In the genomic region with DNA sequence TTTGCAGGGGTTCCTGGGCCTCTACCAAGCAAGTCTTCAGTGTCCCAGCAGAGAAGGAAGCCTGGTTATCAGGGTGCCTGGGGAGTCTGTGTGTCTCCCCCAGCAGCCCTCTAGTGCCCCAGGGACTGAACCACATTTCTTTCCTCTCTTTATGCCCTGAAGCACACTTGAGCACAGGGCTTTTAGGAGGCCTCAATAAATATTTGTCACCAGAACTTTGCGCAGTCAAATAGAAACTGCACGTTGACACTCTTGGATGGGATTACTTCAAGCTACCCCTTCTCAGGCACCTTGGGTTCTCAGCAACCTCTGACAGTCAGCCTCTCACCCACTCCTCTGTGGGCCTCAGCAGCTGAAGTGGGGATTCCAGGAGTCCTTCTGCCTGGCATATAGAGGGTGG, we compare ENCODE assay signal across 17 cellular contexts.
A peak's percentile ranks its signal among the peaks of the same experiment; 100 is the strongest.
DNase-seq lines count a peak whose midpoint lies in the region; ATAC-seq and TF ChIP-seq lines count a peak whose summit lies in the region.
"Had no signal": no experiment of that assay in that cellular context is flagged by ENCODE, and none has a peak within 500 bp of the region (broad histone marks: within the 10 kb centered on the region; RNA-seq: fewer than 3 reads in every experiment).

No MANE protein-coding gene starts in this region.

- CTCF ChIA-PET in activated CD8-positive, alpha-beta T cell treated with anti-CD3 and anti-CD28 coated beads for 36 hours (lab: Charles Lee): no interaction called here
- CTCF ChIA-PET in activated CD8-positive, alpha-beta T cell treated with anti-CD3 and anti-CD28 coated beads, Interleukin-2, amount 10 ng/mL, durations not matched to agents 7 days and 5 days (lab: Charles Lee): no interaction called here
- CTCF ChIA-PET in SK-N-SH (lab: Yijun Ruan, JAX): interaction anchor here (1.0 kb wide), 1 partner anchor 11 kb away, joined by 4 read pairs; no protein-coding TSS in a partner anchor

- no peak for TF ChIP-seq CTCF in activated CD8-positive, alpha-beta T cell treated with anti-CD3 and anti-CD28 coated beads for 36 hours (IDR thresholded peaks at IDR 0.05)
- TF ChIP-seq CTCF in upper lobe of left lung (IDR thresholded peaks at IDR 0.05) (peak in 1 of 6 experiments; percentile 22), SK-N-SH (IDR thresholded peaks at IDR 0.05) (no peak)

- no peak overlapping the region for H2AFZ ChIP-seq in SK-N-SH (ENCODE audit: low read depth)

- no peak for TF ChIP-seq EP300 in upper lobe of left lung (IDR thresholded peaks at IDR 0.05)
- no peak for TF ChIP-seq EP300 in SK-N-SH (IDR thresholded peaks at IDR 0.05; ENCODE audit: borderline replicate concordance in 1 of 2, low read depth in 1 of 2, low read length in 1 of 2)

- POLR2A ChIA-PET in activated CD8-positive, alpha-beta T cell treated with anti-CD3 and anti-CD28 coated beads for 36 hours (lab: Charles Lee): no interaction called here
- POLR2A ChIA-PET in activated CD8-positive, alpha-beta T cell treated with anti-CD3 and anti-CD28 coated beads, Interleukin-2, amount 10 ng/mL, durations not matched to agents 7 days and 5 days (lab: Charles Lee): no interaction called here
- POLR2A ChIA-PET in SK-N-SH (lab: Yijun Ruan, JAX): no interaction called here

- no peak for TF ChIP-seq RAD21 in SK-N-SH (IDR thresholded peaks at IDR 0.05; ENCODE audit: low read length)

- H3K4me3 ChIP-seq in upper lobe of left lung: no peak overlapping the region
- H3K4me3 ChIP-seq in SK-N-SH (ENCODE audit: low read depth in 2 of 2, low read length in 1 of 2): no peak overlapping the region
- H3K4me3 ChIP-seq: spleen had no signal

- no peaks in the 10 kb centered on the region for H3K27me3 ChIP-seq in upper lobe of left lung
- no peaks in the 10 kb centered on the region for H3K27me3 ChIP-seq in SK-N-SH (ENCODE audit: insufficient read depth)
- H3K27me3 ChIP-seq: neutrophil, spleen had no signal

- no peak for TF ChIP-seq POLR2A in upper lobe of left lung (IDR thresholded peaks at IDR 0.05)

- no peak overlapping the region for H3K27ac Mint-ChIP-seq in activated CD8-positive, alpha-beta T cell treated with anti-CD3 and anti-CD28 coated beads for 36 hours
- H3K27ac Mint-ChIP-seq in activated CD8-positive, alpha-beta T cell treated with anti-CD3 and anti-CD28 coated beads, Interleukin-2, amount 10 ng/mL, durations not matched to agents 7 days and 5 days: no peak overlapping the region
- H3K27ac Mint-ChIP-seq: activated naive CD4-positive, alpha-beta T cell treated with anti-CD3 and anti-CD28 coated beads for 36 hours; type B pancreatic cell had no signal

- no peak overlapping the region for H3K4me2 ChIP-seq in SK-N-SH

- H3K4me1 ChIP-seq in upper lobe of left lung (peaks cover 20 to 40% (median 35%) of the 10 kb centered on the region in 4 donors), SK-N-SH (ENCODE audit: control insufficient read depth in 1 of 2, insufficient read depth in 2 of 2, low read depth in 1 of 2, low read length in 1 of 2) (peaks cover 0 to 6% of the 10 kb centered on the region in 2 experiments; a peak in 1 of 4 replicates)

- peak overlapping the region in 3 of 4 donors; percentile 32 to 80 (median 52) for H3K27ac ChIP-seq in upper lobe of left lung
- H3K27ac ChIP-seq in SK-N-SH (ENCODE audit: low read depth in 2 of 2, low read length in 1 of 2): no peak overlapping the region
- H3K27ac ChIP-seq: neutrophil, spleen had no signal

- peaks cover 10% of the 10 kb centered on the region for H3K9me3 Mint-ChIP-seq in activated CD8-positive, alpha-beta T cell treated with anti-CD3 and anti-CD28 coated beads for 36 hours
- H3K9me3 Mint-ChIP-seq in activated CD8-positive, alpha-beta T cell treated with anti-CD3 and anti-CD28 coated beads, Interleukin-2, amount 10 ng/mL, durations not matched to agents 7 days and 5 days (ENCODE audit: insufficient read depth): no peaks in the 10 kb centered on the region

- no peak overlapping the region for H3K9ac ChIP-seq in SK-N-SH

- no peaks in the 10 kb centered on the region for H3K36me3 Mint-ChIP-seq in activated CD8-positive, alpha-beta T cell treated with anti-CD3 and anti-CD28 coated beads for 36 hours (ENCODE audit: low read depth)
- H3K36me3 Mint-ChIP-seq in activated CD8-positive, alpha-beta T cell treated with anti-CD3 and anti-CD28 coated beads, Interleukin-2, amount 10 ng/mL, durations not matched to agents 7 days and 5 days (ENCODE audit: low read depth): no peaks in the 10 kb centered on the region

- no peaks in the 10 kb centered on the region for H3K27me3 Mint-ChIP-seq in activated CD8-positive, alpha-beta T cell treated with anti-CD3 and anti-CD28 coated beads for 36 hours
- H3K27me3 Mint-ChIP-seq in activated CD8-positive, alpha-beta T cell treated with anti-CD3 and anti-CD28 coated beads, Interleukin-2, amount 10 ng/mL, durations not matched to agents 7 days and 5 days (ENCODE audit: low read depth): peaks cover 7% of the 10 kb centered on the region
- H3K27me3 Mint-ChIP-seq: type B pancreatic cell had no signal

- no peaks in the 10 kb centered on the region for H3K79me2 ChIP-seq in SK-N-SH (ENCODE audit: insufficient read depth)

- intact Hi-C loops in activated CD8-positive, alpha-beta T cell treated with anti-CD3 and anti-CD28 coated beads for 36 hours (cut with micrococcal nuclease): no loop called here

- DNase-seq in activated CD8-positive, alpha-beta T cell treated with anti-CD3 and anti-CD28 coated beads for 36 hours: no peak
- DNase-seq in activated CD8-positive, alpha-beta T cell treated with anti-CD3 and anti-CD28 coated beads, Interleukin-2, amount 10 ng/mL, durations not matched to agents 7 days and 5 days: no peak
- DNase-seq in upper lobe of left lung (peak in 1 of 2 donors; percentile 35), NCI-H2029 (lab: John Stamatoyannopoulos, UW) (no peak), SK-N-SH (no peak)
- no peak for DNase-seq in stimulated activated CD4-positive, alpha-beta T cell treated with anti-CD3 and anti-CD28 coated beads, Interleukin-2, amount 100 ng/mL, for 48 hours
- DNase-seq: activated CD4-positive, alpha-beta T cell treated with anti-CD3 and anti-CD28 coated beads, Interleukin-2, amount 50 U/mL, for 4 hours; activated naive CD4-positive, alpha-beta T cell treated with anti-CD3 and anti-CD28 coated beads for 36 hours; caudate nucleus; glutamatergic neuron; H7; left ventricle myocardium superior; spleen had no signal

- H3K9me3 ChIP-seq in upper lobe of left lung (peaks cover 0 to 9% (median 0%) of the 10 kb centered on the region in 4 donors), SK-N-SH (no peaks in the 10 kb centered on the region)
- H3K9me3 ChIP-seq: neutrophil had no signal

- peaks cover 16% of the 10 kb centered on the region for H3K4me1 Mint-ChIP-seq in activated CD8-positive, alpha-beta T cell treated with anti-CD3 and anti-CD28 coated beads for 36 hours (ENCODE audit: low read depth)
- peaks cover 4% of the 10 kb centered on the region for H3K4me1 Mint-ChIP-seq in activated CD8-positive, alpha-beta T cell treated with anti-CD3 and anti-CD28 coated beads, Interleukin-2, amount 10 ng/mL, durations not matched to agents 7 days and 5 days (ENCODE audit: low read depth)

- no peaks in the 10 kb centered on the region for H3K9me2 ChIP-seq in SK-N-SH

- no peaks in the 10 kb centered on the region for H4K20me1 ChIP-seq in SK-N-SH (ENCODE audit: insufficient read depth)

- WGBS in upper lobe of left lung, 2 donors: 45 to 80% methylated on average over 2 of the region's 2 CpGs
- WGBS in SK-N-SH (ENCODE audit: low lambda C conversion rate): 78% methylated on average over 2 of the region's 2 CpGs

- peak; percentile 37 for ATAC-seq in activated CD8-positive, alpha-beta T cell treated with anti-CD3 and anti-CD28 coated beads for 36 hours
- no peak for ATAC-seq in activated CD8-positive, alpha-beta T cell treated with anti-CD3 and anti-CD28 coated beads, Interleukin-2, amount 10 ng/mL, durations not matched to agents 7 days and 5 days
- ATAC-seq in GM21390 (IDR thresholded peaks at IDR 0.05; ENCODE audit: unreplicated experiment) (peak; percentile 82), HG03460 (IDR thresholded peaks at IDR 0.05; ENCODE audit: unreplicated experiment) (peak; percentile 65), upper lobe of left lung (ENCODE audit: low FRiP score in 2 of 2) (peak; percentile 30 to 64)
- ATAC-seq: left ventricle myocardium superior had no signal

- H3K4me3 Mint-ChIP-seq in activated CD8-positive, alpha-beta T cell treated with anti-CD3 and anti-CD28 coated beads for 36 hours: no peak overlapping the region
- H3K4me3 Mint-ChIP-seq in activated CD8-positive, alpha-beta T cell treated with anti-CD3 and anti-CD28 coated beads, Interleukin-2, amount 10 ng/mL, durations not matched to agents 7 days and 5 days: no peak overlapping the region
- H3K4me3 Mint-ChIP-seq: activated naive CD4-positive, alpha-beta T cell treated with anti-CD3 and anti-CD28 coated beads for 36 hours; type B pancreatic cell had no signal

- no peaks in the 10 kb centered on the region for H3F3A ChIP-seq in SK-N-SH (replicated peaks; ENCODE audit: insufficient read depth)

- H3K36me3 ChIP-seq in upper lobe of left lung (no peaks in the 10 kb centered on the region), SK-N-SH (replicated peaks in 1 of 2; ENCODE audit: control insufficient read depth in 1 of 2, insufficient read depth in 2 of 2, low read length in 1 of 2) (no peaks in the 10 kb centered on the region)
- H3K36me3 ChIP-seq: neutrophil, spleen had no signal

TF ChIP-seq in SK-N-SH, 30 proteins besides CTCF, POLR2A, EP300 and RAD21:
- TF ChIP-seq TCF12 (IDR thresholded peaks at IDR 0.05): no peak
- TF ChIP-seq RFX5 (IDR thresholded peaks at IDR 0.05; ENCODE audit: low read length): no peak
- no peak for TF ChIP-seq MXI1 (IDR thresholded peaks at IDR 0.05; ENCODE audit: low read depth, low read length)
- no peak for TF ChIP-seq POLR2AphosphoS5 (IDR thresholded peaks at IDR 0.05; ENCODE audit: low read depth, low read length)
- no peak for TF ChIP-seq ELF1 (IDR thresholded peaks at IDR 0.05)
- no peak for TF ChIP-seq NFIC (IDR thresholded peaks at IDR 0.05; ENCODE audit: borderline replicate concordance)
- TF ChIP-seq RCOR1 (IDR thresholded peaks at IDR 0.05; ENCODE audit: low read length): no peak
- no peak for TF ChIP-seq SIN3A (IDR thresholded peaks at IDR 0.05; ENCODE audit: borderline replicate concordance, low read depth, low read length)
- TF ChIP-seq, protein P1, sequence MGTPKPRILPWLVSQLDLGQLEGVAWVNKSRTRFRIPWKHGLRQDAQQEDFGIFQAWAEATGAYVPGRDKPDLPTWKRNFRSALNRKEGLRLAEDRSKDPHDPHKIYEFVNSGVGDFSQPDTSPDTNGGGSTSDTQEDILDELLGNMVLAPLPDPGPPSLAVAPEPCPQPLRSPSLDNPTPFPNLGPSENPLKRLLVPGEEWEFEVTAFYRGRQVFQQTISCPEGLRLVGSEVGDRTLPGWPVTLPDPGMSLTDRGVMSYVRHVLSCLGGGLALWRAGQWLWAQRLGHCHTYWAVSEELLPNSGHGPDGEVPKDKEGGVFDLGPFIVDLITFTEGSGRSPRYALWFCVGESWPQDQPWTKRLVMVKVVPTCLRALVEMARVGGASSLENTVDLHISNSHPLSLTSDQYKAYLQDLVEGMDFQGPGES (IDR thresholded peaks at IDR 0.05; ENCODE audit: low read depth, low read length): no peak
TF ChIP-seq in SK-N-SH: peak in this region for 0.

Comparison
In these comparisons a context has a peak if more than half of its experiments do, and no peak if none do; other contexts are left out.
1. H3K27ac ChIP-seq: peak in upper lobe of left lung (3 of 4); none in SK-N-SH (0 of 2).